Comparison of ENCODE assay signal across 8 cellular contexts in the genomic region with DNA sequence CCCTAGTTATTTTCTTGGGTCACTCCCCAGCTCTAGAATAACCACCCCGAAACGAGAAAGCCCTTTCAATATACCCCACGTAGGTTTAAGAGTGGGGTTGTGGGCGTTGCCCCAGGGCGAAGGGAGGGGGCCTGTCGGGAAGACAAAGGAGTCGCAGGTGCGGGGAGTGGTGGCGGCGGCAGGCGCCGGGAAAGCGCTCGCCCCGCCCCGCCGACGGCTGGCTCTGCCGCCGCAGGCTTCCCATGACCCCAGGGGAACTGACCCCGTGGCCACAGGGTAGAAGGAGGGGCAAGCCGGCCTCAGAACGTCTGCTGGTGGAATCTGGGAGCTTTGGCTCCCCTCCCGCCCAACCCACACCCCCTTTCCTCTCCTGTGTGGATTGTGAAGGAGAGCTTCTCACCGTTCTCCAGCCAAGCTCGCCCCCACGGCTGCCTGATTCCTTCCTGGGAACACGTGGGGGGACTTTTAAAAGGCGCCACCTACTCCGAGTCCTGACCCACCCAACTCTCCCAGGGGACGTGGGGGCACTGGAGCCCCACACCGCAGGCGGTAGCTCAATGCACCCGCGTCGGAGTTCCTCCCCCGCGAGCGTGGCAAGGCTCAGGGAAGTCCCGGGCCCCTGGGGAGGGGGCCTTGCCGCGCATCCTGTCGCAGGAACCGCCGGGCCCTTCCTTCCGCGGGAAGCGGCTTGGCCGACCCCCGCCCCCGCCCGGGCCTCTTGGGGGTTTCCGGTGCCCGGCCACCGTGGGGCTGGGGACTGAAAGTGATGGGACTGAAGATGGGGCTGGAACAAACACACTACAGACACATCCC. TPM values are rescaled to one million over a fixed set of nuclear protein-coding genes. Genes with fewer than 3 reads are reported as not detected.
DNase-seq lines count a peak whose midpoint lies in the region; ATAC-seq, FAIRE-seq and TF ChIP-seq lines count a peak whose summit lies in the region.

No MANE protein-coding gene starts in this region.

- H3K9me3 Mint-ChIP-seq in activated naive CD4-positive, alpha-beta T cell treated with anti-CD3 and anti-CD28 coated beads, Interleukin-2, amount 50 U/mL, for 72 hours, result no peaks in the 10 kb centered on the region

- ATAC-seq in activated naive CD4-positive, alpha-beta T cell treated with anti-CD3 and anti-CD28 coated beads, Interleukin-2, amount 50 U/mL, for 72 hours, result peak; percentile 4 to 5
- ATAC-seq in pancreas, result peak; percentile 14 to 37 (median 20)
- ATAC-seq in HG03520 (IDR thresholded peaks at IDR 0.05; ENCODE audit: unreplicated experiment), result no peak

- peak overlapping the region; percentile 20 to 100 (median 96) for H3K4me3 ChIP-seq in pancreas

- peaks cover 39% of the 10 kb centered on the region in 2 donors for H3K36me3 Mint-ChIP-seq in activated naive CD4-positive, alpha-beta T cell treated with anti-CD3 and anti-CD28 coated beads, Interleukin-2, amount 50 U/mL, for 72 hours

- peak overlapping the region; percentile 97 to 99 for H3K27ac Mint-ChIP-seq in activated naive CD4-positive, alpha-beta T cell treated with anti-CD3 and anti-CD28 coated beads, Interleukin-2, amount 50 U/mL, for 72 hours

- DNase-seq in DMS153 (lab: John Stamatoyannopoulos, UW) (peak; percentile 49), HK-2 (ENCODE audit: unreplicated experiment) (peak; percentile 43), SK-MEL-5 (ENCODE audit: low read depth, low spot score) (peak; percentile 43), head of caudate nucleus (peak in 37 of 42 donors; percentile 7 to 83 (median 57)), pancreas (peak; percentile 83 to 91 (median 87)), cortex of kidney (lab: John Stamatoyannopoulos, UW) (no peak)
- peak; percentile 54 to 86 for DNase-seq in activated naive CD4-positive, alpha-beta T cell treated with anti-CD3 and anti-CD28 coated beads, Interleukin-2, amount 50 U/mL, for 72 hours (ENCODE audit: low spot score in 2 of 2)

- TF ChIP-seq CTCF in pancreas (IDR thresholded peaks at IDR 0.05), result no peak

- intact Hi-C loops in head of caudate nucleus (cut with DNase I), result no loop called here
- intact Hi-C loops in pancreas (cut with DNase I), result no loop called here

- H3K36me3 ChIP-seq in pancreas, result no peaks in the 10 kb centered on the region

- peak overlapping the region; percentile 92 to 100 (median 99) for H3K27ac ChIP-seq in pancreas

- peaks cover 4 to 23% (median 10%) of the 10 kb centered on the region in 3 donors for H3K4me1 ChIP-seq in pancreas

- H3K9me3 ChIP-seq in pancreas, result no peaks in the 10 kb centered on the region

- FAIRE-seq in pancreas (lab: Jason Lieb, UNC), result no peak

- in situ Hi-C loops in SK-MEL-5 (cut with HindIII; ENCODE audit: low pct_unique_long_range_greater_than_20kb, low sequenced_read_pairs), result no loop called here

- 7 to 11% methylated on average over 51 to 55 of the region's 55 CpGs for WGBS in pancreas, 2 donors

- no peaks in the 10 kb centered on the region for H3K27me3 ChIP-seq in pancreas

RNA-seq across cellular contexts. Expression of a gene that starts 5.5 kb away (rescaled TPM):
- total RNA-seq in SK-MEL-5 (2014; rRNA removed; shearing (Covaris generic)), result 7.8 and 8.5 TPM in 2 replicates
- 103 TPM in 2 replicates for polyA plus RNA-seq in SK-MEL-5 (2015; cell fraction: cytosol; rRNA removed)
- polyA plus RNA-seq in SK-MEL-5 (2015; cell fraction: nucleus; rRNA removed), result 74.0 and 74.1 TPM in 2 replicates
- total RNA-seq in activated naive CD4-positive, alpha-beta T cell treated with anti-CD3 and anti-CD28 coated beads, Interleukin-2, amount 50 U/mL, for 72 hours, result 100 to 1,000 TPM; 111 to 174 TPM
- 10 to 100 TPM; 32.4 to 59.2 (median 37.7) TPM for total RNA-seq in pancreas
- polyA plus RNA-seq in pancreas, result 100 to 1,000 TPM in 1 of 2 donors, 10 to 100 TPM in 1; 80.7 to 179 TPM

RNA-seq across cellular contexts. Expression of a gene that starts 5.5 kb away (rescaled TPM):
- 22.0 and 26.1 TPM in 2 replicates for total RNA-seq in SK-MEL-5 (2014; rRNA removed; shearing (Covaris generic))
- polyA plus RNA-seq in SK-MEL-5 (2015; cell fraction: cytosol; rRNA removed), result 33.8 and 39.2 TPM in 2 replicates
- 196 and 223 TPM in 2 replicates for polyA plus RNA-seq in SK-MEL-5 (2015; cell fraction: nucleus; rRNA removed)
- total RNA-seq in activated naive CD4-positive, alpha-beta T cell treated with anti-CD3 and anti-CD28 coated beads, Interleukin-2, amount 50 U/mL, for 72 hours, result 10 to 100 TPM; 67.2 to 77.1 TPM
- 10 to 100 TPM; 14.0 to 24.6 (median 17.0) TPM for total RNA-seq in pancreas
- polyA plus RNA-seq in pancreas, result 10 to 100 TPM; 61.4 to 73.5 TPM

RNA-seq across cellular contexts. Expression of a gene that starts 37.6 kb away (rescaled TPM):
- total RNA-seq in SK-MEL-5 (2014; rRNA removed; shearing (Covaris generic)), result 38.9 and 44.2 TPM in 2 replicates
- 80.6 and 131 TPM in 2 replicates for polyA plus RNA-seq in SK-MEL-5 (2015; cell fraction: cytosol; rRNA removed)
- polyA plus RNA-seq in SK-MEL-5 (2015; cell fraction: nucleus; rRNA removed), result 20.1 and 24.8 TPM in 2 replicates
- total RNA-seq in activated naive CD4-positive, alpha-beta T cell treated with anti-CD3 and anti-CD28 coated beads, Interleukin-2, amount 50 U/mL, for 72 hours, result 10 to 100 TPM; 56.0 to 67.0 TPM
- 10 to 100 TPM in 5 of 6 donors, 1 to 10 TPM in 1; 9.8 to 25.3 (median 14.1) TPM for total RNA-seq in pancreas
- 10 to 100 TPM in 1 of 2 donors, 1 to 10 TPM in 1; 7.0 to 19.8 TPM for polyA plus RNA-seq in pancreas

RNA-seq across cellular contexts. Expression of a gene that starts 39.1 kb away (rescaled TPM):
- 32.9 and 36.8 TPM in 2 replicates for total RNA-seq in SK-MEL-5 (2014; rRNA removed; shearing (Covaris generic))
- polyA plus RNA-seq in SK-MEL-5 (2015; cell fraction: cytosol; rRNA removed), result 44.7 and 45.1 TPM in 2 replicates
- 503 and 597 TPM in 2 replicates for polyA plus RNA-seq in SK-MEL-5 (2015; cell fraction: nucleus; rRNA removed)
- total RNA-seq in activated naive CD4-positive, alpha-beta T cell treated with anti-CD3 and anti-CD28 coated beads, Interleukin-2, amount 50 U/mL, for 72 hours, result 10 to 100 TPM; 65.5 to 82.4 TPM
- total RNA-seq in pancreas, result 10 to 100 TPM; 12.7 to 29.2 (median 19.1) TPM
- 100 to 1,000 TPM in 1 of 2 donors, 10 to 100 TPM in 1; 85.5 to 108 TPM for polyA plus RNA-seq in pancreas

RNA-seq across cellular contexts. Expression of a gene that starts 53.0 kb away (rescaled TPM):
- not detected in 2 replicates for total RNA-seq in SK-MEL-5 (2014; rRNA removed; shearing (Covaris generic))
- 0.21 TPM in 1 of 2 replicates, not detected in the other for polyA plus RNA-seq in SK-MEL-5 (2015; cell fraction: cytosol; rRNA removed)
- polyA plus RNA-seq in SK-MEL-5 (2015; cell fraction: nucleus; rRNA removed), result not detected in 2 replicates
- total RNA-seq in activated naive CD4-positive, alpha-beta T cell treated with anti-CD3 and anti-CD28 coated beads, Interleukin-2, amount 50 U/mL, for 72 hours, result 1 to 10 TPM in 1 of 2 donors, under 1 TPM in 1; 0.71 to 3.2 TPM
- 1 to 10 TPM in 4 of 6 donors, under 1 TPM in 2; 0.51 to 5.5 (median 1.7) TPM for total RNA-seq in pancreas
- polyA plus RNA-seq in pancreas, result 1 to 10 TPM; 2.6 to 3.6 TPM
